ENCODE assay signal across 17 cellular contexts in the genomic region with DNA sequence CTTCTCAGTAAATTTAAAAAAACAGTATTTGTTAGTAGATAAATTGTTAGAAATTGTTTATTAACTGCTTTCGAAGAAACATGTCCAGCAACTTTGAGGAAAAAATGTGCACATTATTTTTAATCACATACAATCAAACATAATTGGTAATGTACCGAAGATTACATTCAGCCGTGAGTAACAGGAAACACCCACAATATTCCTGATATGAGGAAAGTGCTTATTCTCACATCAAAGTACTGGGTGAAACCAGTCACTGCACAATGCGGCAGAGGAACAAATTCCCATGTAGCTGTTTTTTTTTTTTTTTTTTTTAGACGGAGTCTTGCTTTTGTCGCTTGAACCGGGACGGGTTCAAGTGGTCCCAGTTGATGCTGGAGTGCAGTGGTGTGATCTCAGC. TPM values are rescaled to one million over a fixed set of nuclear protein-coding genes. Genes with fewer than 3 reads are reported as not detected.
A peak's percentile ranks its signal among the peaks of the same experiment; 100 is the strongest.
DNase-seq lines count a peak whose midpoint lies in the region; ATAC-seq, FAIRE-seq and TF ChIP-seq lines count a peak whose summit lies in the region.
"Had no signal": no experiment of that assay in that cellular context is flagged by ENCODE, and none has a peak within 500 bp of the region (broad histone marks: within the 10 kb centered on the region; RNA-seq: fewer than 3 reads in every experiment).

No MANE protein-coding gene starts in this region.

- CTCF ChIA-PET in HEK293T (lab: Yijun Ruan, JAX) (interaction anchor here (0.7 kb wide), 1 partner anchor 229 kb away, joined by 3 read pairs; no protein-coding TSS in a partner anchor), GM12878 (lab: Yijun Ruan, JAX) (interaction anchor here (0.6 to 9.4 kb wide), 4 partner anchors 21 to 282 kb away, joined by 3 to 180 read pairs (median 4); no protein-coding TSS in a partner anchor)

- peaks cover 46% of the 10 kb centered on the region for H3K4me1 Mint-ChIP-seq in activated T-cell treated with anti-CD3 and anti-CD28 coated beads, Interleukin-2, amount 50 U/mL, for 4 hours (ENCODE audit: low read depth)

- 77% methylated on average over 7 of the region's 8 CpGs for WGBS in GM12878 (ENCODE audit: insufficient coverage, insufficient replicate concordance, low lambda C conversion rate, missing lambda C conversion rate)

- no peak for TF ChIP-seq EP300 in GM12878 (IDR thresholded peaks at IDR 0.05; ENCODE audit: borderline replicate concordance in 1 of 2, control insufficient read depth in 1 of 2, low read depth in 2 of 2, low read length in 2 of 2)

- no peak for TF ChIP-seq RAD21 in GM12878 (IDR thresholded peaks at IDR 0.05; ENCODE audit: insufficient read depth, low read depth, low read length)

- RAD21 ChIA-PET in GM12878 (lab: Charles Lee; ENCODE audit: unreplicated experiment): no interaction called here

- H3K4me1 ChIP-seq in GM12878 (ENCODE audit: control insufficient read depth, insufficient read depth, low read length): no peaks in the 10 kb centered on the region

- H3K9ac ChIP-seq in GM12878 (ENCODE audit: control insufficient read depth, insufficient read depth, low read length): no peak overlapping the region

- no peaks in the 10 kb centered on the region for H3K9me3 Mint-ChIP-seq in activated T-cell treated with anti-CD3 and anti-CD28 coated beads, Interleukin-2, amount 50 U/mL, for 4 hours
- H3K9me3 Mint-ChIP-seq: CD4-positive, alpha-beta T cell; GM23338 had no signal

- SMC1A ChIA-PET in GM12878 (lab: Charles Lee; ENCODE audit: uncharacterized antibody, unreplicated experiment): interaction anchor here (0.7 to 9.5 kb wide), 3 partner anchors 13 to 163 kb away, joined by 3 to 125 read pairs (median 3); no protein-coding TSS in a partner anchor

- intact Hi-C loops in GM12878 (cut with micrococcal nuclease; ENCODE audit: unreplicated experiment): no loop called here

- no peak overlapping the region for H2AFZ ChIP-seq in GM12878 (ENCODE audit: control insufficient read depth, low read depth, low read length)
- H2AFZ ChIP-seq: GM23338 had no signal

- no peak for DNase-seq in activated T-cell treated with anti-CD3 and anti-CD28 coated beads, Interleukin-2, amount 50 U/mL, for 4 hours
- DNase-seq in activated T-cell treated with anti-CD3 and anti-CD28 coated beads for 4 hours: no peak
- no peak for DNase-seq in HEK293T (ENCODE audit: extremely low spot score)
- DNase-seq in GM12878 (ENCODE audit: low read depth, low spot score): no peak
- no peak for DNase-seq in NCI-H1436 (lab: John Stamatoyannopoulos, UW)
- DNase-seq: C1 segment of cervical spinal cord; Calu3; CD4-positive, alpha-beta T cell; DMS 273 treated with DMSO at 0.1 percent for 48 hours; H7 had no signal

- in situ Hi-C loops in GM12878 (cut with MboI): no loop called here

- no peaks in the 10 kb centered on the region for H3K27me3 ChIP-seq in GM12878 (replicated peaks in 1 of 2; ENCODE audit: control insufficient read depth in 2 of 2, insufficient read depth in 2 of 2, low read length in 1 of 2)

- FAIRE-seq in GM12878 (lab: Jason Lieb, UNC): no peak
- FAIRE-seq: A204.1, GM18507 had no signal

- no peak overlapping the region for H3K4me2 ChIP-seq in GM12878 (ENCODE audit: control insufficient read depth, insufficient read depth)
- H3K4me2 ChIP-seq: GM23338 had no signal

- POLR2A ChIA-PET in HEK293T (lab: Yijun Ruan, JAX) (no interaction called here), GM12878 (lab: Charles Lee) (interaction anchor here (0.6 to 1.4 kb wide), 2 partner anchors 106 to 116 kb away, joined by 4 to 5 read pairs; no protein-coding TSS in a partner anchor)

- peaks cover 67% of the 10 kb centered on the region for H3K79me2 ChIP-seq in GM12878 (ENCODE audit: control insufficient read depth, insufficient read depth, low read length)

- TF ChIP-seq CTCF in GM12878 (IDR thresholded peaks at IDR 0.05 in 2 of 3, conservative IDR thresholded peaks at IDR 0.05 in 1 of 3; ENCODE audit: control insufficient read depth in 2 of 3, extremely low read depth in 1 of 3, insufficient read depth in 1 of 3, low read depth in 3 of 3, low read length in 3 of 3): no peak

- no peak overlapping the region for H3K4me3 Mint-ChIP-seq in activated T-cell treated with anti-CD3 and anti-CD28 coated beads, Interleukin-2, amount 50 U/mL, for 4 hours
- H3K4me3 Mint-ChIP-seq: B cell; CD4-positive, alpha-beta T cell; GM23338 had no signal

- peak; percentile 51 to 56 for ATAC-seq in activated T-cell treated with anti-CD3 and anti-CD28 coated beads, Interleukin-2, amount 50 U/mL, for 4 hours
- ATAC-seq in GM12878 (no peak), GM18861 (IDR thresholded peaks at IDR 0.05; ENCODE audit: unreplicated experiment) (no peak), HG02571 (IDR thresholded peaks at IDR 0.05; ENCODE audit: unreplicated experiment) (no peak)
- ATAC-seq: GM23338 had no signal

- H3K27me3 Mint-ChIP-seq in activated T-cell treated with anti-CD3 and anti-CD28 coated beads, Interleukin-2, amount 50 U/mL, for 4 hours (ENCODE audit: low read depth): no peaks in the 10 kb centered on the region
- H3K27me3 Mint-ChIP-seq: B cell; CD4-positive, alpha-beta T cell had no signal

- no peak for TF ChIP-seq POLR2A in GM12878 (IDR thresholded peaks at IDR 0.05; ENCODE audit: low read depth, low read length)

- no peak overlapping the region for H3K4me3 ChIP-seq in GM12878
- H3K4me3 ChIP-seq: GM23338 had no signal

- H4K20me1 ChIP-seq in GM12878 (ENCODE audit: control insufficient read depth, insufficient read depth): no peaks in the 10 kb centered on the region

- peaks cover 0 to 15% of the 10 kb centered on the region in 2 experiments; a peak in 3 of 4 replicates for H3K36me3 ChIP-seq in GM12878 (ENCODE audit: control insufficient read depth in 2 of 2, insufficient read depth in 2 of 2, low read length in 1 of 2)

- no peak overlapping the region for H3K27ac ChIP-seq in GM12878 (ENCODE audit: control insufficient read depth, insufficient read depth)
- H3K27ac ChIP-seq: HL-60 had no signal

- no TSS peak for BruUV-seq in GM12878 (replicated peaks; lab: Mats Ljungman, UMichigan)

- no peaks in the 10 kb centered on the region; the same call in 2 of the 3 replicates for H3K9me3 ChIP-seq in GM12878 (replicated peaks; ENCODE audit: control insufficient read depth, insufficient read depth, low read length)

- H3K36me3 Mint-ChIP-seq in activated T-cell treated with anti-CD3 and anti-CD28 coated beads, Interleukin-2, amount 50 U/mL, for 4 hours (ENCODE audit: insufficient read depth): peaks cover 14% of the 10 kb centered on the region

TF ChIP-seq in HEK293T, 16 proteins besides CTCF, POLR2A, EP300 and RAD21:
- no peak for TF ChIP-seq ELF4 (IDR thresholded peaks at IDR 0.05)
- TF ChIP-seq FOXK2 (IDR thresholded peaks at IDR 0.05): no peak
- TF ChIP-seq L3MBTL2 (conservative IDR thresholded peaks at IDR 0.05): no peak
- no peak for TF ChIP-seq LEF1 (IDR thresholded peaks at IDR 0.05; ENCODE audit: borderline replicate concordance)
- TF ChIP-seq FOXA1 (IDR thresholded peaks at IDR 0.05): no peak
- TF ChIP-seq ZNF384 (IDR thresholded peaks at IDR 0.05): peak; percentile 20; the same call in 1 of the 2 replicates

TF ChIP-seq in GM12878, 131 proteins besides CTCF, POLR2A, EP300 and RAD21 (continues in another document):
- TF ChIP-seq ZNF217 (IDR thresholded peaks at IDR 0.05): no peak

RNA-seq across cellular contexts. Expression of a gene that starts 9.7 kb away (rescaled TPM):
- 10 to 100 TPM; 20.9 to 24.4 (median 23.9) TPM for total RNA-seq in activated T-cell treated with anti-CD3 and anti-CD28 coated beads, Interleukin-2, amount 50 U/mL, for 4 hours
- 19.9 and 29.2 TPM in 2 replicates for total RNA-seq in GM12878 (2013; cell fraction: nucleolus; rRNA removed)
- total RNA-seq in GM12878 (2014; rRNA removed) (21.2 and 24.9 TPM in 2 replicates), GM12878 (2014; rRNA removed; fragmentation: Illumina TruSeq; extraction: Trizol) (25.4 and 25.9 TPM in 2 replicates), GM12878 (2021) (20.5 and 22.3 TPM in 2 replicates)
- 44.0 TPM for polyA plus RNA-seq in GM12878 (2011; ENCODE audit: low read depth)
- polyA plus RNA-seq in GM12878 (2011; rRNA removed) (25.6 and 35.8 TPM in 2 replicates), GM12878 (2014; fragmentation: Illumina TruSeq; extraction: Trizol) (27.9 and 29.9 TPM in 2 replicates), GM12878 (2014; fragmentation: Nextera tagmentation; extraction: Ambion mirVana) (1 to 10 TPM; 7.5 to 8.9 TPM), GM12878 (2014; rRNA removed) (16.3 and 17.0 TPM in 2 replicates), GM12878 (2016; fragmentation: Nextera tagmentation; extraction: Ambion mirVana) (10 to 100 TPM; 17.4 to 19.5 TPM)
- 9.8 and 11.1 TPM in 2 replicates for polyA plus RNA-seq in GM12878 (2011; cell fraction: cytosol; rRNA removed)
- 9.4 and 12.7 TPM in 2 replicates for polyA plus RNA-seq in GM12878 (2011; cell fraction: nucleus; rRNA removed)
- polyA plus RNA-seq in GM12878 (2012): 19.6 and 22.5 TPM in 2 replicates
- 13.6 and 20.0 TPM in 2 replicates for polyA minus RNA-seq in GM12878 (2011; rRNA and poly(A)+ RNA removed)
- polyA minus RNA-seq in GM12878 (2011; cell fraction: cytosol; rRNA and poly(A)+ RNA removed): 9.8 and 17.7 TPM in 2 replicates
- 5.7 and 8.9 TPM in 2 replicates for polyA minus RNA-seq in GM12878 (2011; cell fraction: nucleus; rRNA and poly(A)+ RNA removed)

RNA-seq across cellular contexts. Expression of a gene that starts 46.6 kb away (rescaled TPM):
- total RNA-seq in activated T-cell treated with anti-CD3 and anti-CD28 coated beads, Interleukin-2, amount 50 U/mL, for 4 hours: not detected
- total RNA-seq in GM12878 (2013; cell fraction: nucleolus; rRNA removed): not detected in 2 replicates
- 0.11 TPM in 2 replicates for total RNA-seq in GM12878 (2014; rRNA removed)
- total RNA-seq in GM12878 (2014; rRNA removed; fragmentation: Illumina TruSeq; extraction: Trizol): 0.14 and 0.18 TPM in 2 replicates
- 0.23 and 0.40 TPM in 2 replicates for total RNA-seq in GM12878 (2021)
- 0.98 TPM for polyA plus RNA-seq in GM12878 (2011; ENCODE audit: low read depth)
- polyA plus RNA-seq in GM12878 (2011; rRNA removed): not detected in 2 replicates
- 0.03 TPM in 1 of 2 replicates, not detected in the other for polyA plus RNA-seq in GM12878 (2011; cell fraction: cytosol; rRNA removed)
- polyA plus RNA-seq in GM12878 (2011; cell fraction: nucleus; rRNA removed): not detected in 2 replicates
- polyA plus RNA-seq in GM12878 (2012): 0.39 and 0.45 TPM in 2 replicates
- 0.19 TPM in 1 of 2 replicates, not detected in the other for polyA plus RNA-seq in GM12878 (2014; fragmentation: Illumina TruSeq; extraction: Trizol)
- polyA plus RNA-seq in GM12878 (2014; fragmentation: Nextera tagmentation; extraction: Ambion mirVana): under 1 TPM; 0.18 to 0.24 TPM
- 0.27 TPM in 1 of 2 replicates, not detected in the other for polyA plus RNA-seq in GM12878 (2014; rRNA removed)
- under 1 TPM; 0.20 to 0.25 TPM for polyA plus RNA-seq in GM12878 (2016; fragmentation: Nextera tagmentation; extraction: Ambion mirVana)
- polyA minus RNA-seq in GM12878 (2011; rRNA and poly(A)+ RNA removed): not detected in 2 replicates
- not detected in 2 replicates for polyA minus RNA-seq in GM12878 (2011; cell fraction: cytosol; rRNA and poly(A)+ RNA removed)
- not detected in 2 replicates for polyA minus RNA-seq in GM12878 (2011; cell fraction: nucleus; rRNA and poly(A)+ RNA removed)
- total RNA-seq: Calu3; CD4-positive, alpha-beta T cell had no signal

Comparison
In these comparisons a context has a peak if more than half of its experiments do, and no peak if none do; other contexts are left out.
1. ATAC-seq: peak in activated T-cell treated with anti-CD3 and anti-CD28 coated beads, Interleukin-2, amount 50 U/mL, for 4 hours (2 of 2); none in GM12878 (single experiment), GM18861 (single experiment) and HG02571 (single experiment).